ENCODE assay signal across 14 cellular contexts in genomic region chr2:30095402-30095801, GRCh38. TPM values are rescaled to one million over a fixed set of nuclear protein-coding genes. Genes with fewer than 3 reads are reported as not detected.
DNase-seq lines count a peak whose midpoint lies in the region; ATAC-seq lines count a peak whose summit lies in the region.
"Had no signal": no experiment of that assay in that cellular context is flagged by ENCODE, and none has a peak within 500 bp of the region (broad histone marks: within the 10 kb centered on the region; RNA-seq: fewer than 3 reads in every experiment).

No MANE protein-coding gene starts in this region.

- H3K9ac ChIP-seq in SK-N-MC (ENCODE audit: insufficient read length): peak overlapping the region; percentile 41
- H3K9ac ChIP-seq: BLaER1 had no signal

- peak overlapping the region; percentile 82 for H3K27ac ChIP-seq in SK-N-MC
- H3K27ac ChIP-seq: BLaER1 had no signal

- ATAC-seq in GM18502 (IDR thresholded peaks at IDR 0.05; ENCODE audit: poor library complexity, unreplicated experiment): no peak
- ATAC-seq: HepG2 had no signal

- DNase-seq in AG08395 (ENCODE audit: low spot score) (peak; percentile 22), EL (peak; percentile 22), SK-N-MC (ENCODE audit: low read depth, low spot score) (peak; percentile 64), posterior vena cava (ENCODE audit: low spot score) (no peak), LoVo (ENCODE audit: low spot score) (no peak)
- DNase-seq: ACHN; CD4-positive, alpha-beta memory T cell; DMS153; DMS79; H9; KG1 had no signal

- intact Hi-C loops in posterior vena cava (cut with DNase I): no loop called here

- H3K9me3 ChIP-seq in SK-N-MC (ENCODE audit: low read depth, low read length): no peaks in the 10 kb centered on the region
- H3K9me3 ChIP-seq: BLaER1 had no signal

- H3K4me3 ChIP-seq in SK-N-MC: peak overlapping the region; percentile 4; the same call in 1 of the 2 replicates
- H3K4me3 ChIP-seq: BLaER1 had no signal

- no peaks in the 10 kb centered on the region for H3K36me3 ChIP-seq in SK-N-MC (ENCODE audit: insufficient read depth, low read length)
- H3K36me3 ChIP-seq: BLaER1 had no signal

RNA-seq across cellular contexts. Expression of gene YPEL5, which starts 51.4 kb away (rescaled TPM):
- total RNA-seq in posterior vena cava: 10 to 100 TPM; 88.3 to 95.7 TPM

Comparison
In these comparisons a context has a peak if more than half of its experiments do, and no peak if none do; other contexts are left out.
1. DNase-seq: peak in AG08395 (single experiment), EL (single experiment) and SK-N-MC (single experiment); none in posterior vena cava (single experiment) and LoVo (single experiment).